Comparison of ENCODE assay signal across 12 cellular contexts in the genomic region with DNA sequence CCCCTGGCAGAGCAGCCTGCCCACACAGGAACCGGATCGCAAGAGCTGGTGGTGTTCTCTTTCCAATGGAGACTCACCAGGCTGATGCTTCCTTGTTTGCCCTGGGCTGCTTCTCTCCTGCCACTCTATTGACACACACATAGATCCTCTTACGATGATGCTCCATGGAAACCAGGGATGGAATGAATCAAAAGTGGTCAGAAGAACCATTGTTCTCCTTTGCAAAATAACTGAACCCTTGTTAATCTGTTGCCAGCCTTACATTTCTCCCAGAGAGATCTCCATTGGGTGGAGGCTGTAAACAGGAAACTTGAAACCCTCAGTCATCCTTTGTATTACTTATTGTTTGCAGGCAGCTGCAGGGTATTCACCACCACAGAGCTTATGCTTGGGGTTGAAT. TPM values are rescaled to one million over a fixed set of nuclear protein-coding genes. Genes with fewer than 3 reads are reported as not detected.
DNase-seq lines count a peak whose midpoint lies in the region; ATAC-seq and TF ChIP-seq lines count a peak whose summit lies in the region.
"Had no signal": no experiment of that assay in that cellular context is flagged by ENCODE, and none has a peak within 500 bp of the region (broad histone marks: within the 10 kb centered on the region; RNA-seq: fewer than 3 reads in every experiment).

No MANE protein-coding gene starts in this region.

- no peaks in the 10 kb centered on the region for H3K4me1 ChIP-seq in IMR-90 (ENCODE audit: control insufficient read depth, insufficient read depth, low read length)
- peaks cover 39% of the 10 kb centered on the region for H3K4me1 ChIP-seq in neural progenitor cell

- H4K8ac ChIP-seq in IMR-90 (ENCODE audit: low read depth in 2 of 2, low read length in 2 of 2) = no peak overlapping the region

- H3K4me2 ChIP-seq in IMR-90 (ENCODE audit: low read depth, low read length) = no peak overlapping the region
- H3K4me2 ChIP-seq in neural progenitor cell = peak overlapping the region; percentile 75

- H3K27me3 Mint-ChIP-seq in neural progenitor cell (ENCODE audit: insufficient read depth, low read depth) (peaks cover 8% of the 10 kb centered on the region), mesothelial cell of epicardium (ENCODE audit: low read depth) (peaks cover 9% of the 10 kb centered on the region)
- peaks cover 10% of the 10 kb centered on the region for H3K27me3 Mint-ChIP-seq in activated T-helper 2 cell treated with anti-CD3 and anti-CD28 coated beads, Interferon-gamma antibody, Interleukin-2, Interleukin-4, amounts not matched to agents 10 μg/mL and 5 μg/mL and 100 μg/mL, durations not matched to agents 14 hours and 24 hours and 36 hours (ENCODE audit: low read depth)

- H4K20me1 ChIP-seq in IMR-90 (ENCODE audit: insufficient read depth, low read length) = no peaks in the 10 kb centered on the region
- no peaks in the 10 kb centered on the region for H4K20me1 ChIP-seq in neural progenitor cell (ENCODE audit: low read depth)

- no peaks in the 10 kb centered on the region for H3K79me2 ChIP-seq in neural progenitor cell (ENCODE audit: low read depth)

- H3K9me1 ChIP-seq in IMR-90 (ENCODE audit: insufficient read depth, low read length) = no peaks in the 10 kb centered on the region

- H2AFZ ChIP-seq in IMR-90 (replicated peaks; ENCODE audit: low read length, poor library complexity) (no peak overlapping the region), neural progenitor cell (replicated peaks) (no peak overlapping the region)

- DNase-seq in IMR-90 = peak; percentile 12
- peak; percentile 78 for DNase-seq in NCI-H2171 treated with DMSO at 0.1 percent for 48 hours (lab: John Stamatoyannopoulos, UW)
- DNase-seq in dermis blood vessel endothelial cell = peak; percentile 71
- DNase-seq in neural progenitor cell (ENCODE audit: low spot score) = peak; percentile 70
- no peak for DNase-seq in T-helper 2 cell
- no peak for DNase-seq in left lobe of liver (ENCODE audit: low spot score)
- DNase-seq in activated T-helper 2 cell treated with anti-CD3 and anti-CD28 coated beads, Interferon-gamma antibody, Interleukin-2, Interleukin-4, amounts not matched to agents 10 μg/mL and 5 μg/mL and 100 μg/mL, durations not matched to agents 14 hours and 24 hours and 36 hours (ENCODE audit: low spot score) = no peak
- no peak for DNase-seq in mesothelial cell of epicardium (ENCODE audit: low spot score in 2 of 2, unreplicated experiment in 2 of 2)
- DNase-seq: CD4-positive, alpha-beta T cell; stimulated activated CD4-positive, alpha-beta T cell treated with anti-CD3 and anti-CD28 coated beads, Interleukin-2, amount 100 ng/mL, for 48 hours had no signal

- intact Hi-C loops in IMR-90 (cut with micrococcal nuclease) = no loop called here
- intact Hi-C loops in activated T-helper 2 cell treated with anti-CD3 and anti-CD28 coated beads, Interferon-gamma antibody, Interleukin-2, Interleukin-4, amounts not matched to agents 10 μg/mL and 5 μg/mL and 100 μg/mL, durations not matched to agents 14 hours and 24 hours and 36 hours (cut with micrococcal nuclease) = no loop called here

- H3K27me3 ChIP-seq in IMR-90 (ENCODE audit: control insufficient read depth, insufficient read depth, low read length) (peaks cover 17% of the 10 kb centered on the region), neural progenitor cell (no peaks in the 10 kb centered on the region)

- no peak overlapping the region for H2BK20ac ChIP-seq in IMR-90 (ENCODE audit: low read depth, low read length)

- peaks cover 29% of the 10 kb centered on the region for H3F3A ChIP-seq in neural progenitor cell (ENCODE audit: low read depth)

- no peak overlapping the region for H3K18ac ChIP-seq in IMR-90 (ENCODE audit: low read depth, low read length)

- H2AK9ac ChIP-seq in IMR-90 (replicated peaks; ENCODE audit: low read depth, low read length, poor library complexity) = no peak overlapping the region

- no peaks in the 10 kb centered on the region for H3K36me3 Mint-ChIP-seq in neural progenitor cell
- H3K36me3 Mint-ChIP-seq in activated T-helper 2 cell treated with anti-CD3 and anti-CD28 coated beads, Interferon-gamma antibody, Interleukin-2, Interleukin-4, amounts not matched to agents 10 μg/mL and 5 μg/mL and 100 μg/mL, durations not matched to agents 14 hours and 24 hours and 36 hours (ENCODE audit: low read depth) = no peaks in the 10 kb centered on the region
- H3K36me3 Mint-ChIP-seq in mesothelial cell of epicardium = no peaks in the 10 kb centered on the region
- H3K36me3 Mint-ChIP-seq: natural killer cell treated with Interleukin-12 subunit alpha and Interleukin-12 subunit beta and Interleukin-15 and Interleukin-18, amount 100 ng/mL, for 72 hours had no signal

- H2AK5ac ChIP-seq in IMR-90 (ENCODE audit: low read depth, low read length) = no peak overlapping the region

- peak overlapping the region; percentile 97 for H3K27ac Mint-ChIP-seq in neural progenitor cell
- H3K27ac Mint-ChIP-seq in activated T-helper 2 cell treated with anti-CD3 and anti-CD28 coated beads, Interferon-gamma antibody, Interleukin-2, Interleukin-4, amounts not matched to agents 10 μg/mL and 5 μg/mL and 100 μg/mL, durations not matched to agents 14 hours and 24 hours and 36 hours = no peak overlapping the region
- no peak overlapping the region for H3K27ac Mint-ChIP-seq in mesothelial cell of epicardium
- H3K27ac Mint-ChIP-seq: CD4-positive, alpha-beta T cell; natural killer cell treated with Interleukin-12 subunit alpha and Interleukin-12 subunit beta and Interleukin-15 and Interleukin-18, amount 100 ng/mL, for 72 hours had no signal

- H2BK15ac ChIP-seq in IMR-90 (ENCODE audit: low read depth, low read length) = no peak overlapping the region

- no peak overlapping the region for H3K4ac ChIP-seq in IMR-90 (ENCODE audit: low read depth, low read length)

- H3K23ac ChIP-seq in IMR-90 (ENCODE audit: low read depth, low read length) = no peak overlapping the region

- dilution Hi-C loops in IMR-90 (cut with HindIII; ENCODE audit: low sequenced_read_pairs, unreplicated experiment) = no loop called here

- no peak overlapping the region for H2BK120ac ChIP-seq in IMR-90 (ENCODE audit: low read depth, low read length)

- CTCF ChIA-PET in IMR-90 (lab: Yijun Ruan, JAX) = interaction anchor here (1.2 kb wide), 1 partner anchor 17 kb away, joined by 3 read pairs; no protein-coding TSS in a partner anchor

- peaks cover 30% of the 10 kb centered on the region for H3K4me1 Mint-ChIP-seq in neural progenitor cell
- no peaks in the 10 kb centered on the region for H3K4me1 Mint-ChIP-seq in activated T-helper 2 cell treated with anti-CD3 and anti-CD28 coated beads, Interferon-gamma antibody, Interleukin-2, Interleukin-4, amounts not matched to agents 10 μg/mL and 5 μg/mL and 100 μg/mL, durations not matched to agents 14 hours and 24 hours and 36 hours (ENCODE audit: low read depth)
- no peaks in the 10 kb centered on the region for H3K4me1 Mint-ChIP-seq in mesothelial cell of epicardium

- in situ Hi-C loops in IMR-90 (cut with MboI; ENCODE audit: low sequenced_read_pairs) = no loop called here

- POLR2A ChIA-PET in IMR-90 (lab: Charles Lee; ENCODE audit: unreplicated experiment) = no interaction called here

- no peaks in the 10 kb centered on the region for H3K36me3 ChIP-seq in IMR-90 (ENCODE audit: control insufficient read depth, insufficient read depth, low read length)
- no peaks in the 10 kb centered on the region for H3K36me3 ChIP-seq in neural progenitor cell

- ATAC-seq in IMR-90 (ENCODE audit: low read depth) (peak; percentile 48), left lobe of liver (no peak)

- no peak for TF ChIP-seq POLR2A in IMR-90 (IDR thresholded peaks at IDR 0.05; ENCODE audit: low read depth, low read length)

- TF ChIP-seq RAD21 in IMR-90 (IDR thresholded peaks at IDR 0.05; ENCODE audit: low read length) = no peak

- H3K9me3 Mint-ChIP-seq in neural progenitor cell (peaks cover 5% of the 10 kb centered on the region), mesothelial cell of epicardium (no peaks in the 10 kb centered on the region)
- H3K9me3 Mint-ChIP-seq in activated T-helper 2 cell treated with anti-CD3 and anti-CD28 coated beads, Interferon-gamma antibody, Interleukin-2, Interleukin-4, amounts not matched to agents 10 μg/mL and 5 μg/mL and 100 μg/mL, durations not matched to agents 14 hours and 24 hours and 36 hours = no peaks in the 10 kb centered on the region
- H3K9me3 Mint-ChIP-seq: CD4-positive, alpha-beta T cell; natural killer cell treated with Interleukin-12 subunit alpha and Interleukin-12 subunit beta and Interleukin-15 and Interleukin-18, amount 100 ng/mL, for 72 hours had no signal

- H2BK5ac ChIP-seq in IMR-90 (ENCODE audit: low read depth, low read length, poor library complexity, severe bottlenecking) = no peak overlapping the region

- H3K56ac ChIP-seq in IMR-90 (ENCODE audit: extremely low read depth, insufficient read depth, low read length) = no peak overlapping the region

- H3K4me3 Mint-ChIP-seq in neural progenitor cell (peak overlapping the region; percentile 15), mesothelial cell of epicardium (no peak overlapping the region)
- H3K4me3 Mint-ChIP-seq in activated T-helper 2 cell treated with anti-CD3 and anti-CD28 coated beads, Interferon-gamma antibody, Interleukin-2, Interleukin-4, amounts not matched to agents 10 μg/mL and 5 μg/mL and 100 μg/mL, durations not matched to agents 14 hours and 24 hours and 36 hours (ENCODE audit: low read depth) = no peak overlapping the region
- H3K4me3 Mint-ChIP-seq: CD4-positive, alpha-beta T cell; natural killer cell treated with Interleukin-12 subunit alpha and Interleukin-12 subunit beta and Interleukin-15 and Interleukin-18, amount 100 ng/mL, for 72 hours had no signal

- H3K4me3 ChIP-seq in IMR-90 (ENCODE audit: insufficient read depth, low read depth, low read length) = no peak overlapping the region
- peak overlapping the region; percentile 12 for H3K4me3 ChIP-seq in neural progenitor cell
- H3K4me3 ChIP-seq: coronary artery had no signal

- H3K9ac ChIP-seq in IMR-90 (ENCODE audit: low read depth, low read length) (no peak overlapping the region), neural progenitor cell (no peak overlapping the region)

- H3K9me3 ChIP-seq in IMR-90 (ENCODE audit: control insufficient read depth, insufficient read depth, low read length) (no peaks in the 10 kb centered on the region), neural progenitor cell (ENCODE audit: low read depth) (no peaks in the 10 kb centered on the region)

- BruUV-seq in IMR-90 (replicated peaks; lab: Mats Ljungman, UMichigan) = no TSS peak

- H3K79me1 ChIP-seq in IMR-90 (ENCODE audit: low read depth in 1 of 2, low read length in 2 of 2) = no peaks in the 10 kb centered on the region

- no peak overlapping the region for H3K14ac ChIP-seq in IMR-90 (replicated peaks; ENCODE audit: low read depth, low read length)

- no peak overlapping the region for H4K91ac ChIP-seq in IMR-90 (ENCODE audit: insufficient read depth, low read depth, low read length)

- WGBS in IMR-90 (ENCODE audit: extremely low coverage in 2 of 2, insufficient read length in 1 of 2), 2 experiments = 100% methylated on average over 1 of the region's 3 CpGs; no CpG with 5 or more reads in 1 of the 2 experiments

- TF ChIP-seq CTCF in IMR-90 (conservative IDR thresholded peaks at IDR 0.05; ENCODE audit: low read depth, low read length) (no peak), neural progenitor cell (IDR thresholded peaks at IDR 0.05) (no peak), mesothelial cell of epicardium (IDR thresholded peaks at IDR 0.05; ENCODE audit: unreplicated experiment) (no peak)

- H3K27ac ChIP-seq in IMR-90 (ENCODE audit: insufficient read depth, low read length) = no peak overlapping the region
- peak overlapping the region; percentile 82 for H3K27ac ChIP-seq in neural progenitor cell
- H3K27ac ChIP-seq: coronary artery had no signal

- H4K5ac ChIP-seq in IMR-90 (ENCODE audit: low read depth, low read length) = no peak overlapping the region

RNA-seq across cellular contexts. Expression of a gene that starts 24.6 kb away (rescaled TPM):
- total RNA-seq in IMR-90 (2012; rRNA removed) (2.7 and 3.6 TPM in 2 replicates), dermis blood vessel endothelial cell (9.7 and 13.4 TPM in 2 replicates), neural progenitor cell (ENCODE audit: low replicate concordance) (35.6 and 46.6 TPM in 2 replicates), left lobe of liver (0.98 TPM), mesothelial cell of epicardium (37.9 to 40.7 TPM (median 39.1 TPM) in 3 replicates)
- 6.4 and 7.7 TPM in 2 replicates for polyA plus RNA-seq in IMR-90 (2012; rRNA removed)
- 5.2 and 7.5 TPM in 2 replicates for polyA plus RNA-seq in IMR-90 (2012; cell fraction: cytosol; rRNA removed)
- polyA plus RNA-seq in IMR-90 (2012; cell fraction: nucleus; rRNA removed; ENCODE audit: low replicate concordance) = 4.9 and 6.9 TPM in 2 replicates
- 0.76 and 1.4 TPM in 2 replicates for total RNA-seq in activated T-helper 2 cell treated with anti-CD3 and anti-CD28 coated beads, Interferon-gamma antibody, Interleukin-2, Interleukin-4, amounts not matched to agents 10 μg/mL and 5 μg/mL and 100 μg/mL, durations not matched to agents 14 hours and 24 hours and 36 hours

Comparison
In these comparisons a context has a peak if more than half of its experiments do, and no peak if none do; other contexts are left out.
1. DNase-seq: peak in IMR-90 (single experiment), NCI-H2171 treated with DMSO at 0.1 percent for 48 hours (single experiment), dermis blood vessel endothelial cell (single experiment) and neural progenitor cell (single experiment); none in T-helper 2 cell (0 of 5), left lobe of liver (single experiment), activated T-helper 2 cell treated with anti-CD3 and anti-CD28 coated beads, Interferon-gamma antibody, Interleukin-2, Interleukin-4, amounts not matched to agents 10 μg/mL and 5 μg/mL and 100 μg/mL, durations not matched to agents 14 hours and 24 hours and 36 hours (single experiment) and mesothelial cell of epicardium (0 of 2).